ENCODE assay signal across 18 cellular contexts in genomic region chr3:35793668-35794067, GRCh38.
DNase-seq lines count a peak whose midpoint lies in the region; ATAC-seq and TF ChIP-seq lines count a peak whose summit lies in the region.
"Had no signal": no experiment of that assay in that cellular context is flagged by ENCODE, and none has a peak within 500 bp of the region (broad histone marks: within the 10 kb centered on the region; RNA-seq: fewer than 3 reads in every experiment).

No MANE protein-coding gene starts in this region.

- H3K9me3 ChIP-seq in neuronal stem cell (replicated peaks in 1 of 2; ENCODE audit: control insufficient read depth in 2 of 2, insufficient read depth in 1 of 2, low read depth in 1 of 2, low read length in 2 of 2) (peaks cover 0 to 2% of the 10 kb centered on the region in 2 donors), testis (no peaks in the 10 kb centered on the region)
- H3K9me3 ChIP-seq: BLaER1 had no signal

- H2BK12ac ChIP-seq in neuronal stem cell (ENCODE audit: low read length): no peak overlapping the region

- no CpG with 5 or more reads among the region's 1 CpG for WGBS in neuronal stem cell (ENCODE audit: extremely low coverage in 2 of 2, insufficient read length in 2 of 2, insufficient replicate concordance in 1 of 2), 2 donors
- WGBS in testis, 2 donors: 100% methylated on average over 1 of the region's 1 CpG; no CpG with 5 or more reads in 1 of the 2 donors

- no peak overlapping the region for H3K18ac ChIP-seq in neuronal stem cell (ENCODE audit: low read length)

- H4K8ac ChIP-seq in neuronal stem cell (ENCODE audit: low read depth, low read length): no peak overlapping the region

- H3K36me3 Mint-ChIP-seq in WTC11: no peaks in the 10 kb centered on the region
- H3K36me3 Mint-ChIP-seq: CD4-positive, CD25-positive, alpha-beta regulatory T cell; CD8-positive, alpha-beta T cell had no signal

- H3K27ac ChIP-seq in neuronal stem cell (replicated peaks; ENCODE audit: low read length) (no peak overlapping the region), testis (no peak overlapping the region)
- H3K27ac ChIP-seq: BLaER1, C4-2B had no signal

- no peaks in the 10 kb centered on the region for H3K79me1 ChIP-seq in neuronal stem cell (ENCODE audit: low read depth, low read length)

- POLR2A ChIA-PET in WTC11 (lab: Charles Lee): no interaction called here

- H3K36me3 ChIP-seq in neuronal stem cell (replicated peaks in 1 of 2; ENCODE audit: control insufficient read depth in 2 of 2, insufficient read depth in 2 of 2, low read length in 2 of 2) (no peaks in the 10 kb centered on the region), testis (ENCODE audit: low read depth, missing control alignments) (no peaks in the 10 kb centered on the region)

- H3K27me3 Mint-ChIP-seq in WTC11 (ENCODE audit: low read depth): no peaks in the 10 kb centered on the region
- H3K27me3 Mint-ChIP-seq: CD4-positive, CD25-positive, alpha-beta regulatory T cell had no signal

- H3K4me3 ChIP-seq in choroid plexus epithelial cell (ENCODE audit: low read depth, low read length) (no peak overlapping the region), neuronal stem cell (ENCODE audit: low read length in 2 of 2) (no peak overlapping the region), testis (no peak overlapping the region)
- H3K4me3 ChIP-seq: BLaER1 had no signal

- no peak for TF ChIP-seq POLR2A in testis (IDR thresholded peaks at IDR 0.05)

- H3K23ac ChIP-seq in neuronal stem cell (ENCODE audit: low read depth, low read length, poor library complexity): no peak overlapping the region

- no peak for DNase-seq in WTC11 (ENCODE audit: low spot score)
- peak; percentile 11 for DNase-seq in choroid plexus epithelial cell (ENCODE audit: low read depth)
- no peak for DNase-seq in neuronal stem cell (ENCODE audit: low spot score)
- DNase-seq in testis: peak; percentile 17
- DNase-seq in effector CD8-positive, alpha-beta T cell (lab: John Stamatoyannopoulos, UW): no peak
- DNase-seq in stimulated activated CD4-positive, alpha-beta T cell treated with anti-CD3 and anti-CD28 coated beads, Interleukin-2, amount 100 ng/mL, for 48 hours: no peak
- no peak for DNase-seq in SIG-M5 treated with dmso at 0.1 percent for 504 hours (lab: John Stamatoyannopoulos, UW; ENCODE audit: unreplicated experiment)
- DNase-seq: Caco-2; CD4-positive, CD25-positive, alpha-beta regulatory T cell; CD8-positive, alpha-beta T cell; DMS153; DND-41; GOT3; H7; HCEC 1CT had no signal

- no peaks in the 10 kb centered on the region for H3K27me3 ChIP-seq in neuronal stem cell (ENCODE audit: control insufficient read depth in 3 of 3, insufficient read depth in 3 of 3, low read depth in 1 of 3, low read length in 3 of 3)
- H3K27me3 ChIP-seq in testis: no peaks in the 10 kb centered on the region
- H3K27me3 ChIP-seq: BLaER1 had no signal

- H3K4me2 ChIP-seq in neuronal stem cell (ENCODE audit: insufficient read depth, low read length, poor library complexity, severe bottlenecking): no peak overlapping the region
- H3K4me2 ChIP-seq: BLaER1 had no signal

- no peak overlapping the region for H3K4ac ChIP-seq in neuronal stem cell (ENCODE audit: low read length)

- H3K9ac ChIP-seq in neuronal stem cell (ENCODE audit: low read depth, low read length, poor library complexity): no peak overlapping the region
- H3K9ac ChIP-seq: BLaER1 had no signal

- no peak overlapping the region for H2AK5ac ChIP-seq in neuronal stem cell (ENCODE audit: low read depth, low read length)

- peaks cover 3% of the 10 kb centered on the region; the same call in 1 of the 2 replicates for H3K4me1 Mint-ChIP-seq in WTC11
- H3K4me1 Mint-ChIP-seq: CD4-positive, CD25-positive, alpha-beta regulatory T cell had no signal

- H3K14ac ChIP-seq in neuronal stem cell (ENCODE audit: low read length): peak overlapping the region; percentile 63

- no peak overlapping the region for H2BK15ac ChIP-seq in neuronal stem cell (ENCODE audit: low read length)

- intact Hi-C loops in testis (cut with DNase I; ENCODE audit: low total_unique reads): no loop called here

- H2AFZ ChIP-seq in neuronal stem cell (ENCODE audit: low read length): no peak overlapping the region

- no peak overlapping the region for H4K91ac ChIP-seq in neuronal stem cell (ENCODE audit: low read depth, low read length, poor library complexity)

- no peak overlapping the region for H3K27ac Mint-ChIP-seq in WTC11
- H3K27ac Mint-ChIP-seq: CD4-positive, CD25-positive, alpha-beta regulatory T cell; CD8-positive, alpha-beta T cell had no signal

- ATAC-seq in WTC11 (no peak), HG03280 (IDR thresholded peaks at IDR 0.05; ENCODE audit: unreplicated experiment) (no peak)
- ATAC-seq: CD8-positive, alpha-beta T cell had no signal

- TF ChIP-seq CTCF in WTC11 (IDR thresholded peaks at IDR 0.05) (no peak), choroid plexus epithelial cell (conservative IDR thresholded peaks at IDR 0.05; ENCODE audit: low read depth, low read length) (no peak), testis (IDR thresholded peaks at IDR 0.05) (no peak)

- no peak overlapping the region for H3K4me3 Mint-ChIP-seq in WTC11
- H3K4me3 Mint-ChIP-seq: CD4-positive, CD25-positive, alpha-beta regulatory T cell; CD8-positive, alpha-beta T cell had no signal

- H2BK5ac ChIP-seq in neuronal stem cell (ENCODE audit: low read length): no peak overlapping the region

- peaks cover 0 to 17% of the 10 kb centered on the region in 2 donors for H3K4me1 ChIP-seq in neuronal stem cell (ENCODE audit: control insufficient read depth in 2 of 2, insufficient read depth in 1 of 2, low read depth in 1 of 2, low read length in 2 of 2)
- H3K4me1 ChIP-seq in testis: no peaks in the 10 kb centered on the region
- H3K4me1 ChIP-seq: BLaER1, Caco-2 had no signal

- H3K9me3 Mint-ChIP-seq in WTC11: no peaks in the 10 kb centered on the region
- H3K9me3 Mint-ChIP-seq: CD8-positive, alpha-beta T cell had no signal

- CTCF ChIA-PET in WTC11 (lab: Charles Lee): no interaction called here

- no peak overlapping the region for H2BK120ac ChIP-seq in neuronal stem cell (ENCODE audit: low read depth, low read length)

TF ChIP-seq in WTC11, 78 proteins besides CTCF, POLR2A, EP300 and RAD21:
- TF ChIP-seq NFYB (CRISPR knock-in tag; conservative IDR thresholded peaks at IDR 0.05; ENCODE audit: low read depth) (0 out of 2 replicates have a peak, but pooled peaks have one; percentile 14), AR (CRISPR knock-in tag; IDR thresholded peaks at IDR 0.05) (no peak)

Comparison
In these comparisons a context has a peak if more than half of its experiments do, and no peak if none do; other contexts are left out.
1. DNase-seq: peak in choroid plexus epithelial cell (single experiment) and testis (single experiment); none in WTC11 (single experiment), neuronal stem cell (single experiment), effector CD8-positive, alpha-beta T cell (single experiment), stimulated activated CD4-positive, alpha-beta T cell treated with anti-CD3 and anti-CD28 coated beads, Interleukin-2, amount 100 ng/mL, for 48 hours (0 of 2) and SIG-M5 treated with dmso at 0.1 percent for 504 hours (single experiment).